In the genomic region with DNA sequence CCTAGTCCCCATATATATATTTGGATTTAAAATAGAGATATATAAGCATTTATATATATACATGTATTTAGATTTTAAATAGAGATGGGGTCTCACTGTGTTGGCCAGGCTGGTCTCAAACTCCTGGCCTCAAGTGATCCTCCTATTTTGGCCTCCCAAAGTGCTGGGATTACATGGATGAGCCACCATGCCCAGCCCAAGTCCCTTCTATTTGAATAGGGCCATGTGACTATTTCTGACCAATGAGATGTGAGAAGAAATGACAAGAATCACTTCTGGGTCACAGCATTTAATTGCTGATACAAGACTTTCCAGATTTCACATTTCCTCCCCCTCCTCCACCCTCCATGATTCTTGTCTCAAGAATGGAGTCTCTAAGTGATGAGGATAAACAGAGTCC, we compare ENCODE assay signal across 18 cellular contexts.
"Had no signal": no experiment of that assay in that cellular context is flagged by ENCODE, and none has a peak within 500 bp of the region (broad histone marks: within the 10 kb centered on the region; RNA-seq: fewer than 3 reads in every experiment).

No MANE protein-coding gene starts in this region.

- H3K9me3 ChIP-seq: esophagus muscularis mucosa, gastroesophageal sphincter, left lung had no signal

- H3K4me3 Mint-ChIP-seq: memory B cell, mesothelial cell of epicardium had no signal

- H3K27ac Mint-ChIP-seq: memory B cell, mesothelial cell of epicardium had no signal

- H3K27ac ChIP-seq: coronary artery, dorsolateral prefrontal cortex, esophagus muscularis mucosa, foreskin keratinocyte, gastroesophageal sphincter, heart left ventricle, hepatocyte, left lung had no signal

- H3K4me1 Mint-ChIP-seq: mesothelial cell of epicardium had no signal

- H3K4me3 ChIP-seq: coronary artery, dorsolateral prefrontal cortex, esophagus muscularis mucosa, gastroesophageal sphincter, heart left ventricle, hepatocyte, left lung, lung had no signal

- DNase-seq: dermis blood vessel endothelial cell; dorsolateral prefrontal cortex; effector CD4-positive, alpha-beta T cell; effector memory CD4-positive, alpha-beta T cell; foreskin keratinocyte; heart left ventricle; hypothalamus; left cardiac atrium; left lung; left ventricle myocardium superior; mammary epithelial cell had no signal

- H3K4me1 ChIP-seq: esophagus muscularis mucosa, foreskin keratinocyte, gastroesophageal sphincter, heart left ventricle, left lung had no signal

- H3K27me3 Mint-ChIP-seq: memory B cell had no signal

- H3K27me3 ChIP-seq: dorsolateral prefrontal cortex, esophagus muscularis mucosa, foreskin keratinocyte, gastroesophageal sphincter, heart left ventricle, hepatocyte, left lung had no signal

- ATAC-seq: foreskin keratinocyte, gastroesophageal sphincter, heart left ventricle, left cardiac atrium, left lung, left ventricle myocardium superior had no signal
